In the genomic region with DNA sequence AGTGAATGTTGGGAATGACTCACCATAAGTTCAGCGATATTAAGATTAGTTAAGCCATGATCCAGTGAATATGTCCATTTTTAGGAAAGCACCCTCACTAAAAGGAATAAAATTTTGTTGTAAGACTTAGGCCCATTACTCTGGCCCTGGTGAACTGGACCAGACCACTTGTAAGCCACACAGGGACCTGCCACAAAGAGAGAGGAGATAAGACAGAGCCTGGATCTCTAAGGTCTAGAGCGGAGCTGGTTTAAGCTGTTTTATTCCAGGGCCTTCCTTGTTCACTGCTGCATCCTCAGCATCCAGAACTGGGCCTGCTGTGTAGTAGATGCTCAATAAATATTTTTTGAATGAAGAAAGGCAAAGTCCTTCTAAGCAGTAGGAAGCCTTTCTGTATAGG, we compare ENCODE assay signal across 30 cellular contexts.
"Had no signal": no experiment of that assay in that cellular context is flagged by ENCODE, and none has a peak within 500 bp of the region (broad histone marks: within the 10 kb centered on the region; RNA-seq: fewer than 3 reads in every experiment).

No MANE protein-coding gene starts in this region.

- H3K36me3 ChIP-seq: adrenal gland, brain microvascular endothelial cell, breast epithelium had no signal

- H3K4me1 ChIP-seq: breast epithelium had no signal

- H3K27me3 ChIP-seq: adrenal gland, body of pancreas, brain microvascular endothelial cell, breast epithelium had no signal

- ATAC-seq: activated CD8-positive, alpha-beta T cell treated with anti-CD3 and anti-CD28 coated beads for 36 hours; activated naive CD4-positive, alpha-beta T cell treated with anti-CD3 and anti-CD28 coated beads, Interleukin-2, amount 50 U/mL, for 72 hours; activated T-cell treated with anti-CD3 and anti-CD28 coated beads, Interleukin-2, amount 50 U/mL, for 4 hours; activated T-cell treated with anti-CD3 and anti-CD28 coated beads, Interleukin-2, amount 50 U/mL, for 72 hours; activated T-helper 17 cell treated with anti-CD3 and anti-CD28 coated beads, Interleukin-2, amount 50 U/mL, for 72 hours; body of pancreas had no signal

- DNase-seq: activated B cell treated with CpG ODN at 0.5 μM for 24 hours; activated CD4-positive, alpha-beta memory T cell treated with anti-CD3 and anti-CD28 coated beads for 36 hours; activated CD4-positive, alpha-beta T cell treated with anti-CD3 and anti-CD28 coated beads for 48 hours; activated CD4-positive, alpha-beta T cell treated with anti-CD3 and anti-CD28 coated beads, Interleukin-2, amount 50 U/mL, for 1 hour; activated CD4-positive, alpha-beta T cell treated with anti-CD3 and anti-CD28 coated beads, Interleukin-2, amount 50 U/mL, for 4 hours; activated CD4-positive, CD25-positive, alpha-beta regulatory T cell treated with anti-CD3 and anti-CD28 coated beads, Interleukin-2, amount 50 U/mL, for 72 hours; activated CD8-positive, alpha-beta memory T cell treated with anti-CD3 and anti-CD28 coated beads, Interleukin-2, amount 50 U/mL, for 4 hours; activated CD8-positive, alpha-beta T cell treated with anti-CD3 and anti-CD28 coated beads for 36 hours; activated effector memory CD4-positive, alpha-beta T cell treated with anti-CD3 and anti-CD28 coated beads, Interleukin-2, amount 50 U/mL, for 16 hours; activated gamma-delta T cell treated with Interleukin-2 at 50 U/mL for 16 hours; activated naive CD4-positive, alpha-beta T cell; activated naive CD4-positive, alpha-beta T cell treated with anti-CD3 and anti-CD28 coated beads for 36 hours; activated naive CD4-positive, alpha-beta T cell treated with anti-CD3 and anti-CD28 coated beads, Interleukin-2, amount 50 U/mL, for 16 hours; activated naive CD8-positive, alpha-beta T cell treated with anti-CD3 and anti-CD28 coated beads for 36 hours; activated T-cell treated with anti-CD3 and anti-CD28 coated beads for 4 hours; activated T-cell treated with anti-CD3 and anti-CD28 coated beads, Interleukin-2, amount 50 U/mL, for 1 hour; activated T-cell treated with anti-CD3 and anti-CD28 coated beads, Interleukin-2, amount 50 U/mL, for 4 hours; activated T-cell treated with anti-CD3 and anti-CD28 coated beads, Interleukin-2, amount 50 U/mL, for 72 hours; adrenal gland; amniotic stem cell; aorta; body of pancreas; brain microvascular endothelial cell; central memory CD4-positive, alpha-beta T cell; T-helper 2 cell; T-helper 9 cell had no signal

- H3K9me3 ChIP-seq: adrenal gland had no signal

- H3K4me3 ChIP-seq: adrenal gland, body of pancreas, breast epithelium had no signal

- H3K27ac ChIP-seq: adrenal gland, body of pancreas, brain microvascular endothelial cell, breast epithelium, VCaP had no signal
